Comparison of ENCODE assay signal across 20 cellular contexts in the genomic region with DNA sequence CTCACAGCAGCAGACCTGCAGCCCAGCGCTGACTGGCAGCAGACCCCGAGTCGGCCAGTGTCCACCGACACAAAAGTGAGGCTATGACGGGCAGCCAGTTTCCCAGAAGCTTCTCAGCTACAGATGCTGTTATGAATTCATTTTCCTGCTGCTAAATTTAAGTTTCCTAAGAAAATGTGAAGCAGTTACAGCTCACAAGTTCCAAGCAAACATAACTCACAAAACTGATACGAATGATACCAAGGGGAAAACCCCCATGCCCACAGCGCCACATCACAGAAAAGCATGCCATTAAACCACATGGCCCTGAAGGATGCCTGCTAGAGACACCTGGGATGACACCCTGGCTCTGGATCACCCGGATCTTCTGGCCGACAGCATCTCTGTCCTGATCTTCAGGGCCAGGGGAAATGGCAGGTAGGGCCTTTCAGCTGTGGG.
DNase-seq lines count a peak whose midpoint lies in the region; FAIRE-seq lines count a peak whose summit lies in the region.
"Had no signal": no experiment of that assay in that cellular context is flagged by ENCODE, and none has a peak within 500 bp of the region (broad histone marks: within the 10 kb centered on the region; RNA-seq: fewer than 3 reads in every experiment).

No MANE protein-coding gene starts in this region.

- FAIRE-seq in urothelium cell line (lab: Jason Lieb, UNC): no peak
- FAIRE-seq: A204.1, GM12878, GM19239, RCC 7860 had no signal

- peak; percentile 83 for DNase-seq in activated CD4-positive, alpha-beta T cell treated with anti-CD3 and anti-CD28 coated beads for 48 hours
- DNase-seq in activated CD4-positive, alpha-beta T cell treated with anti-CD3 and anti-CD28 coated beads, Interleukin-2, amount 50 U/mL, for 1 hour: no peak
- peak; percentile 17 for DNase-seq in stimulated activated naive CD4-positive, alpha-beta T cell treated with Interleukin-2 at 50 U/mL for 16 hours (lab: John Stamatoyannopoulos, UW)
- no peak for DNase-seq in stimulated activated naive CD4-positive, alpha-beta T cell (lab: John Stamatoyannopoulos, UW)
- DNase-seq in stimulated activated CD4-positive, alpha-beta T cell treated with anti-CD3 and anti-CD28 coated beads, Interleukin-2, amount 100 ng/mL, for 4 hours (ENCODE audit: low read depth): peak; percentile 9
- DNase-seq in NCI-H1417 (lab: John Stamatoyannopoulos, UW) (no peak), NCI-H2029 treated with DMSO at 0.1 percent for 48 hours (lab: John Stamatoyannopoulos, UW) (no peak), urothelium cell line (ENCODE audit: low spot score) (no peak)
- DNase-seq: BE2C, DMS79, erythroblast, foreskin keratinocyte, GOT3, hippocampal formation, NCI-H1417 treated with DMSO at 0.1 percent for 48 hours, NCI-H524 had no signal

Comparison
In these comparisons a context has a peak if more than half of its experiments do, and no peak if none do; other contexts are left out.
1. DNase-seq: peak in activated CD4-positive, alpha-beta T cell treated with anti-CD3 and anti-CD28 coated beads for 48 hours (single experiment), stimulated activated naive CD4-positive, alpha-beta T cell treated with Interleukin-2 at 50 U/mL for 16 hours (single experiment) and stimulated activated CD4-positive, alpha-beta T cell treated with anti-CD3 and anti-CD28 coated beads, Interleukin-2, amount 100 ng/mL, for 4 hours (single experiment); none in activated CD4-positive, alpha-beta T cell treated with anti-CD3 and anti-CD28 coated beads, Interleukin-2, amount 50 U/mL, for 1 hour (single experiment), stimulated activated naive CD4-positive, alpha-beta T cell (0 of 6), NCI-H1417 (0 of 3), NCI-H2029 treated with DMSO at 0.1 percent for 48 hours (single experiment) and urothelium cell line (single experiment).